In genomic region chr7:105298439-105298894, GRCh38 we compare ENCODE assay signal across 1 cellular context.
TF ChIP-seq lines count a peak whose summit lies in the region.

No MANE protein-coding gene starts in this region.

TF ChIP-seq in K562, 482 proteins besides CTCF, POLR2A, EP300 and RAD21 (continued from another document):
- TF ChIP-seq CEBPZ (IDR thresholded peaks at IDR 0.05; ENCODE audit: borderline replicate concordance, low read depth, low read length) (no peak), KAT2B (IDR thresholded peaks at IDR 0.05; ENCODE audit: low read depth, low read length) (no peak), ZNF324 (CRISPR knock-in tag; IDR thresholded peaks at IDR 0.05) (no peak), ZBTB8A (IDR thresholded peaks at IDR 0.05; ENCODE audit: partially characterized antibody) (no peak), GATA2 (CRISPR knock-in tag; IDR thresholded peaks at IDR 0.05) (no peak), CHD4 (IDR thresholded peaks at IDR 0.05; ENCODE audit: insufficient read depth, insufficient replicate concordance, low read depth, low read length, poor library complexity, severe bottlenecking) (no peak), CREBBP (IDR thresholded peaks at IDR 0.05; ENCODE audit: low read depth, low read length) (no peak), EZH2 (IDR thresholded peaks at IDR 0.05; ENCODE audit: borderline replicate concordance, low read depth, low read length) (no peak), ETV1 (tag; conservative IDR thresholded peaks at IDR 0.05; ENCODE audit: low read depth) (no peak)
TF ChIP-seq in K562: peak in this region for 0.
